In genomic region chr21:39388038-39388810, GRCh38 we compare ENCODE assay signal across 1 cellular context.
TF ChIP-seq lines count a peak whose summit lies in the region.

No MANE protein-coding gene starts in this region.

TF ChIP-seq in K562, 482 proteins besides CTCF, POLR2A, EP300 and RAD21 (continued from another document and continues in another):
- TF ChIP-seq, protein P1, sequence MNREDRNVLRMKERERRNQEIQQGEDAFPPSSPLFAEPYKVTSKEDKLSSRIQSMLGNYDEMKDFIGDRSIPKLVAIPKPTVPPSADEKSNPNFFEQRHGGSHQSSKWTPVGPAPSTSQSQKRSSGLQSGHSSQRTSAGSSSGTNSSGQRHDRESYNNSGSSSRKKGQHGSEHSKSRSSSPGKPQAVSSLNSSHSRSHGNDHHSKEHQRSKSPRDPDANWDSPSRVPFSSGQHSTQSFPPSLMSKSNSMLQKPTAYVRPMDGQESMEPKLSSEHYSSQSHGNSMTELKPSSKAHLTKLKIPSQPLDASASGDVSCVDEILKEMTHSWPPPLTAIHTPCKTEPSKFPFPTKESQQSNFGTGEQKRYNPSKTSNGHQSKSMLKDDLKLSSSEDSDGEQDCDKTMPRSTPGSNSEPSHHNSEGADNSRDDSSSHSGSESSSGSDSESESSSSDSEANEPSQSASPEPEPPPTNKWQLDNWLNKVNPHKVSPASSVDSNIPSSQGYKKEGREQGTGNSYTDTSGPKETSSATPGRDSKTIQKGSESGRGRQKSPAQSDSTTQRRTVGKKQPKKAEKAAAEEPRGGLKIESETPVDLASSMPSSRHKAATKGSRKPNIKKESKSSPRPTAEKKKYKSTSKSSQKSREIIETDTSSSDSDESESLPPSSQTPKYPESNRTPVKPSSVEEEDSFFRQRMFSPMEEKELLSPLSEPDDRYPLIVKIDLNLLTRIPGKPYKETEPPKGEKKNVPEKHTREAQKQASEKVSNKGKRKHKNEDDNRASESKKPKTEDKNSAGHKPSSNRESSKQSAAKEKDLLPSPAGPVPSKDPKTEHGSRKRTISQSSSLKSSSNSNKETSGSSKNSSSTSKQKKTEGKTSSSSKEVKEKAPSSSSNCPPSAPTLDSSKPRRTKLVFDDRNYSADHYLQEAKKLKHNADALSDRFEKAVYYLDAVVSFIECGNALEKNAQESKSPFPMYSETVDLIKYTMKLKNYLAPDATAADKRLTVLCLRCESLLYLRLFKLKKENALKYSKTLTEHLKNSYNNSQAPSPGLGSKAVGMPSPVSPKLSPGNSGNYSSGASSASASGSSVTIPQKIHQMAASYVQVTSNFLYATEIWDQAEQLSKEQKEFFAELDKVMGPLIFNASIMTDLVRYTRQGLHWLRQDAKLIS (CRISPR knock-in tag; IDR thresholded peaks at IDR 0.05), result peak; percentile 72; the same call in 1 of the 2 replicates
- TF ChIP-seq COPS2 (conservative IDR thresholded peaks at IDR 0.05), result no peak
- peak; percentile 97 for TF ChIP-seq RB1 (IDR thresholded peaks at IDR 0.05; ENCODE audit: low read depth)
- 0 out of 4 replicates have a peak, but pooled peaks of 1 of the 2 experiments have one; percentile 7 for TF ChIP-seq FOXK2 (conservative IDR thresholded peaks at IDR 0.05 in 1 of 2, IDR thresholded peaks at IDR 0.05 in 1 of 2; ENCODE audit: low read depth in 2 of 2)
- TF ChIP-seq ZNF133 (CRISPR knock-in tag; IDR thresholded peaks at IDR 0.05), result 0 out of 2 replicates have a peak, but pooled peaks have one; percentile 31
- TF ChIP-seq THRB (CRISPR knock-in tag; conservative IDR thresholded peaks at IDR 0.05), result peak; percentile 62; the same call in 1 of the 2 replicates
- TF ChIP-seq NFIC (IDR thresholded peaks at IDR 0.05), result peak; percentile 40
- 0 out of 2 replicates have a peak, but pooled peaks have one; percentile 58 for TF ChIP-seq NFRKB (IDR thresholded peaks at IDR 0.05; ENCODE audit: low read depth)
- no peak for TF ChIP-seq ILK (tag; IDR thresholded peaks at IDR 0.05; ENCODE audit: borderline replicate concordance, low read depth)
- TF ChIP-seq CBX3 (IDR thresholded peaks at IDR 0.05; ENCODE audit: borderline replicate concordance in 1 of 2, low read length in 2 of 2), result 0 out of 3 replicates have a peak, but pooled peaks of 1 of the 2 experiments have one; percentile 42
- TF ChIP-seq ZC3H4 (CRISPR knock-in tag; IDR thresholded peaks at IDR 0.05; ENCODE audit: borderline replicate concordance), result 0 out of 2 replicates have a peak, but pooled peaks have one; percentile 9
- no peak for TF ChIP-seq ZNF354B (CRISPR knock-in tag; IDR thresholded peaks at IDR 0.05)
- peak; percentile 80; the same call in 1 of the 2 replicates for TF ChIP-seq TARDBP (IDR thresholded peaks at IDR 0.05)
- peak; percentile 8 for TF ChIP-seq SAP30 (IDR thresholded peaks at IDR 0.05; ENCODE audit: borderline replicate concordance, insufficient read depth, low read depth, low read length, poor library complexity, severe bottlenecking)
- TF ChIP-seq ZNF76 (CRISPR knock-in tag; IDR thresholded peaks at IDR 0.05; ENCODE audit: borderline replicate concordance), result 0 out of 2 replicates have a peak, but pooled peaks have one; percentile 54
- no peak for TF ChIP-seq ZNF740 (CRISPR knock-in tag; IDR thresholded peaks at IDR 0.05)
- no peak; a peak in 1 of 4 replicates for TF ChIP-seq ZNF740 (tag; IDR thresholded peaks at IDR 0.05)
- TF ChIP-seq ZNF217 (CRISPR knock-in tag; IDR thresholded peaks at IDR 0.05), result no peak
- TF ChIP-seq, protein P2, sequence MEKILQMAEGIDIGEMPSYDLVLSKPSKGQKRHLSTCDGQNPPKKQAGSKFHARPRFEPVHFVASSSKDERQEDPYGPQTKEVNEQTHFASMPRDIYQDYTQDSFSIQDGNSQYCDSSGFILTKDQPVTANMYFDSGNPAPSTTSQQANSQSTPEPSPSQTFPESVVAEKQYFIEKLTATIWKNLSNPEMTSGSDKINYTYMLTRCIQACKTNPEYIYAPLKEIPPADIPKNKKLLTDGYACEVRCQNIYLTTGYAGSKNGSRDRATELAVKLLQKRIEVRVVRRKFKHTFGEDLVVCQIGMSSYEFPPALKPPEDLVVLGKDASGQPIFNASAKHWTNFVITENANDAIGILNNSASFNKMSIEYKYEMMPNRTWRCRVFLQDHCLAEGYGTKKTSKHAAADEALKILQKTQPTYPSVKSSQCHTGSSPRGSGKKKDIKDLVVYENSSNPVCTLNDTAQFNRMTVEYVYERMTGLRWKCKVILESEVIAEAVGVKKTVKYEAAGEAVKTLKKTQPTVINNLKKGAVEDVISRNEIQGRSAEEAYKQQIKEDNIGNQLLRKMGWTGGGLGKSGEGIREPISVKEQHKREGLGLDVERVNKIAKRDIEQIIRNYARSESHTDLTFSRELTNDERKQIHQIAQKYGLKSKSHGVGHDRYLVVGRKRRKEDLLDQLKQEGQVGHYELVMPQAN (IDR thresholded peaks at IDR 0.05; ENCODE audit: borderline replicate concordance), result peak; percentile 66
- peak; percentile 35 for TF ChIP-seq HNRNPLL (IDR thresholded peaks at IDR 0.05; ENCODE audit: low read depth, low read length, poor library complexity, severe bottlenecking)
- TF ChIP-seq, protein P3, sequence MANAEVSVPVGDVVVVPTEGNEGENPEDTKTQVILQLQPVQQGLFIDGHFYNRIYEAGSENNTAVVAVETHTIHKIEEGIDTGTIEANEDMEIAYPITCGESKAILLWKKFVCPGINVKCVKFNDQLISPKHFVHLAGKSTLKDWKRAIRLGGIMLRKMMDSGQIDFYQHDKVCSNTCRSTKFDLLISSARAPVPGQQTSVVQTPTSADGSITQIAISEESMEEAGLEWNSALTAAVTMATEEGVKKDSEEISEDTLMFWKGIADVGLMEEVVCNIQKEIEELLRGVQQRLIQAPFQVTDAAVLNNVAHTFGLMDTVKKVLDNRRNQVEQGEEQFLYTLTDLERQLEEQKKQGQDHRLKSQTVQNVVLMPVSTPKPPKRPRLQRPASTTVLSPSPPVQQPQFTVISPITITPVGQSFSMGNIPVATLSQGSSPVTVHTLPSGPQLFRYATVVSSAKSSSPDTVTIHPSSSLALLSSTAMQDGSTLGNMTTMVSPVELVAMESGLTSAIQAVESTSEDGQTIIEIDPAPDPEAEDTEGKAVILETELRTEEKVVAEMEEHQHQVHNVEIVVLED (CRISPR knock-in tag; IDR thresholded peaks at IDR 0.05), result 0 out of 2 replicates have a peak, but pooled peaks have one; percentile 3
- 0 out of 2 replicates have a peak, but pooled peaks have one; percentile 17 for TF ChIP-seq ZFP91 (CRISPR knock-in tag; IDR thresholded peaks at IDR 0.05)
- peak; percentile 30 for TF ChIP-seq DPF2 (IDR thresholded peaks at IDR 0.05)
- TF ChIP-seq GABPB1 (CRISPR knock-in tag; IDR thresholded peaks at IDR 0.05), result peak; percentile 75; the same call in 1 of the 2 replicates
- peak; percentile 75 for TF ChIP-seq TAF7 (tag; IDR thresholded peaks at IDR 0.05)
- no peak for TF ChIP-seq POLR2AphosphoS2 (IDR thresholded peaks at IDR 0.05; ENCODE audit: low read length)
- TF ChIP-seq, protein P4, sequence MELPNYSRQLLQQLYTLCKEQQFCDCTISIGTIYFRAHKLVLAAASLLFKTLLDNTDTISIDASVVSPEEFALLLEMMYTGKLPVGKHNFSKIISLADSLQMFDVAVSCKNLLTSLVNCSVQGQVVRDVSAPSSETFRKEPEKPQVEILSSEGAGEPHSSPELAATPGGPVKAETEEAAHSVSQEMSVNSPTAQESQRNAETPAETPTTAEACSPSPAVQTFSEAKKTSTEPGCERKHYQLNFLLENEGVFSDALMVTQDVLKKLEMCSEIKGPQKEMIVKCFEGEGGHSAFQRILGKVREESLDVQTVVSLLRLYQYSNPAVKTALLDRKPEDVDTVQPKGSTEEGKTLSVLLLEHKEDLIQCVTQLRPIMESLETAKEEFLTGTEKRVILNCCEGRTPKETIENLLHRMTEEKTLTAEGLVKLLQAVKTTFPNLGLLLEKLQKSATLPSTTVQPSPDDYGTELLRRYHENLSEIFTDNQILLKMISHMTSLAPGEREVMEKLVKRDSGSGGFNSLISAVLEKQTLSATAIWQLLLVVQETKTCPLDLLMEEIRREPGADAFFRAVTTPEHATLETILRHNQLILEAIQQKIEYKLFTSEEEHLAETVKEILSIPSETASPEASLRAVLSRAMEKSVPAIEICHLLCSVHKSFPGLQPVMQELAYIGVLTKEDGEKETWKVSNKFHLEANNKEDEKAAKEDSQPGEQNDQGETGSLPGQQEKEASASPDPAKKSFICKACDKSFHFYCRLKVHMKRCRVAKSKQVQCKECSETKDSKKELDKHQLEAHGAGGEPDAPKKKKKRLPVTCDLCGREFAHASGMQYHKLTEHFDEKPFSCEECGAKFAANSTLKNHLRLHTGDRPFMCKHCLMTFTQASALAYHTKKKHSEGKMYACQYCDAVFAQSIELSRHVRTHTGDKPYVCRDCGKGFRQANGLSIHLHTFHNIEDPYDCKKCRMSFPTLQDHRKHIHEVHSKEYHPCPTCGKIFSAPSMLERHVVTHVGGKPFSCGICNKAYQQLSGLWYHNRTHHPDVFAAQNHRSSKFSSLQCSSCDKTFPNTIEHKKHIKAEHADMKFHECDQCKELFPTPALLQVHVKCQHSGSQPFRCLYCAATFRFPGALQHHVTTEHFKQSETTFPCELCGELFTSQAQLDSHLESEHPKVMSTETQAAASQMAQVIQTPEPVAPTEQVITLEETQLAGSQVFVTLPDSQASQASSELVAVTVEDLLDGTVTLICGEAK (IDR thresholded peaks at IDR 0.05), result peak; percentile 56; the same call in 1 of the 2 replicates
- TF ChIP-seq, protein P4 (CRISPR knock-in tag; IDR thresholded peaks at IDR 0.05), result no peak
- TF ChIP-seq FIP1L1 (IDR thresholded peaks at IDR 0.05; ENCODE audit: low read depth, low read length, poor library complexity, severe bottlenecking), result no peak
- TF ChIP-seq, protein P5, sequence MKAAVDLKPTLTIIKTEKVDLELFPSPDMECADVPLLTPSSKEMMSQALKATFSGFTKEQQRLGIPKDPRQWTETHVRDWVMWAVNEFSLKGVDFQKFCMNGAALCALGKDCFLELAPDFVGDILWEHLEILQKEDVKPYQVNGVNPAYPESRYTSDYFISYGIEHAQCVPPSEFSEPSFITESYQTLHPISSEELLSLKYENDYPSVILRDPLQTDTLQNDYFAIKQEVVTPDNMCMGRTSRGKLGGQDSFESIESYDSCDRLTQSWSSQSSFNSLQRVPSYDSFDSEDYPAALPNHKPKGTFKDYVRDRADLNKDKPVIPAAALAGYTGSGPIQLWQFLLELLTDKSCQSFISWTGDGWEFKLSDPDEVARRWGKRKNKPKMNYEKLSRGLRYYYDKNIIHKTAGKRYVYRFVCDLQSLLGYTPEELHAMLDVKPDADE (conservative IDR thresholded peaks at IDR 0.05; ENCODE audit: control insufficient read depth, low read depth, low read length), result no peak; the same call in 1 of the 2 replicates
- no peak for TF ChIP-seq KHSRP (IDR thresholded peaks at IDR 0.05)
- TF ChIP-seq E2F6 (IDR thresholded peaks at IDR 0.05; ENCODE audit: borderline replicate concordance in 1 of 2, extremely low read depth in 1 of 2, insufficient read depth in 1 of 2, insufficient read length in 1 of 2, low read depth in 1 of 2, low read length in 1 of 2, poor library complexity in 1 of 2, severe bottlenecking in 1 of 2), result peak; percentile 68 to 84
